ENCODE assay signal across 1 cellular context in the genomic region with DNA sequence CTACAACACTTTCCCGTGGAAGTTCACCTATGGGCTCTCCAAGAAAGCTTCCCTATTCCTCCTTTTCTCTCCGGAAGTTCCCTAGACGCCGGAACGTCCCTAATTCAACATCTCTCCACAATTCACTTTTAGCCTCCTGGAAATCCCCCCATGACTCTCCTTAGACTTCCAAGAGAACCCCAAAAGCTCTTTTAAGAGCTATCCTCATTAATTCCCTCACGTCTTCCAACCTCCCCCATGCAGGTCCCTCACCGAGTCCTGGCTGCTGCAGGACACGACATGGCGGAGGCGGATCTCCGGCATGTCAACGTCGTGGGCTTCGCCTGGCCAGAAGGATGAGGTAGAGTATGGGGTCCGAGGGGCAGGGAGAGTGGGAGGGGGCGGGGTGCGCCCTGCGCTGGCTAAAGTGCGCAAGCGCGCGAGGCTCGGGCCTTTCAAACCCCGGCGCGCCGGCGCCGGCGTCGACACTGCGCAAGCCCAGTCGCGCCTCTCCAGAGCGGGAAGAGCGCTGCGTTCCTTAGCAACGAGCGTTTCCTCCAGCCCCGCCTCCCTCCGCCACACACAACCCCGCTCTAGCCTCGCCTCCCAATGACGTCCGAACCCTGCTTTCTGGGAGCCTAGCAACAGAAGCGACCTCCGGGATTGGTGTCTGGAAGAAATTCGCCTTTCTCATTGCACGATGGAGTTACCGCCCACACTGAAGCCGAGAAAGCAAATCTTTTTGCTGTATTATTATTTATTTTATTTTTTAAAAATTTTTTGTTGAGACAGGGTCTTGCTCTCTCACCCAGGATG.
TF ChIP-seq lines count a peak whose summit lies in the region.

Gene PINLYP, plus strand, starts transcription at position 646 of the 795 bp plus-strand sequence. CDS start 1,391 bp downstream, outside the sequence.
Gene XRCC1, minus strand, starts transcription at position 372 of the 795 bp plus-strand sequence. Its CDS starts 69 bp downstream, at position 303.

TF ChIP-seq in HEK293, 187 proteins besides CTCF, POLR2A, EP300 and RAD21 (continued from another document):
- TF ChIP-seq AEBP2 (tag by site-specific recombination; IDR thresholded peaks at IDR 0.05; ENCODE audit: borderline replicate concordance) (no peak), ZNF624 (tag by site-specific recombination; IDR thresholded peaks at IDR 0.05) (no peak), ZBTB7A (tag by site-specific recombination; IDR thresholded peaks at IDR 0.05; ENCODE audit: low read depth) (peak; percentile 62; the same call in 1 of the 2 replicates), ZNF701 (tag by site-specific recombination; IDR thresholded peaks at IDR 0.05) (peak; percentile 92), ZNF677 (tag by site-specific recombination; IDR thresholded peaks at IDR 0.05) (no peak), MYNN (tag by site-specific recombination; IDR thresholded peaks at IDR 0.05; ENCODE audit: borderline replicate concordance) (no peak), ZNF560 (tag by site-specific recombination; IDR thresholded peaks at IDR 0.05; ENCODE audit: borderline replicate concordance) (no peak), HOXC10 (CRISPR knock-in tag; IDR thresholded peaks at IDR 0.05) (no peak), ZFHX2 (tag by site-specific recombination; conservative IDR thresholded peaks at IDR 0.05) (peak; percentile 88), ZNF354C (tag by site-specific recombination; IDR thresholded peaks at IDR 0.05; ENCODE audit: borderline replicate concordance, low read depth) (no peak), SALL2 (tag by site-specific recombination; IDR thresholded peaks at IDR 0.05; ENCODE audit: borderline replicate concordance) (no peak), OVOL3 (tag by site-specific recombination; IDR thresholded peaks at IDR 0.05) (no peak; the same call in 1 of the 2 replicates), ZNF324 (tag by site-specific recombination; IDR thresholded peaks at IDR 0.05) (peak; percentile 38; the same call in 1 of the 2 replicates), ZNF214 (tag by site-specific recombination; IDR thresholded peaks at IDR 0.05; ENCODE audit: borderline replicate concordance) (no peak), ZNF112 (tag by site-specific recombination; IDR thresholded peaks at IDR 0.05) (no peak), ZNF302 (tag by site-specific recombination; IDR thresholded peaks at IDR 0.05; ENCODE audit: low read depth) (no peak), ZNF114 (tag by site-specific recombination; IDR thresholded peaks at IDR 0.05) (no peak), ZNF140 (tag by site-specific recombination; IDR thresholded peaks at IDR 0.05) (no peak), ZEB2 (tag by site-specific recombination; IDR thresholded peaks at IDR 0.05) (peak; percentile 37; the same call in 1 of the 2 replicates), GLI4 (tag by site-specific recombination; IDR thresholded peaks at IDR 0.05) (no peak), ZNF670 (tag by site-specific recombination; IDR thresholded peaks at IDR 0.05; ENCODE audit: low read depth) (no peak), ZNF404 (tag by site-specific recombination; IDR thresholded peaks at IDR 0.05) (no peak), ZNF37A (tag by site-specific recombination; IDR thresholded peaks at IDR 0.05) (no peak), YY1 (tag by site-specific recombination; IDR thresholded peaks at IDR 0.05) (peak; percentile 71), ZBTB21 (tag by site-specific recombination; IDR thresholded peaks at IDR 0.05) (peak; percentile 43; the same call in 1 of the 2 replicates), ZNF621 (tag by site-specific recombination; IDR thresholded peaks at IDR 0.05) (no peak), ZNF174 (tag by site-specific recombination; IDR thresholded peaks at IDR 0.05) (no peak), ZNF426 (tag by site-specific recombination; IDR thresholded peaks at IDR 0.05) (no peak), TCF7L2 (IDR thresholded peaks at IDR 0.05; ENCODE audit: borderline replicate concordance, low read depth, low read length) (no peak), ZNF138 (tag by site-specific recombination; IDR thresholded peaks at IDR 0.05; ENCODE audit: borderline replicate concordance) (no peak), ZNF394 (tag by site-specific recombination; IDR thresholded peaks at IDR 0.05; ENCODE audit: borderline replicate concordance) (no peak; the same call in 1 of the 2 replicates), ZNF433 (tag by site-specific recombination; IDR thresholded peaks at IDR 0.05; ENCODE audit: low read depth) (no peak), YY2 (tag by site-specific recombination; IDR thresholded peaks at IDR 0.05) (peak; percentile 82), ZIC2 (tag by site-specific recombination; IDR thresholded peaks at IDR 0.05) (no peak), ZNF169 (tag by site-specific recombination; IDR thresholded peaks at IDR 0.05) (no peak), ZNF350 (tag by site-specific recombination; IDR thresholded peaks at IDR 0.05) (no peak), ZNF521 (tag by site-specific recombination; IDR thresholded peaks at IDR 0.05) (no peak), ZNF623 (tag by site-specific recombination; IDR thresholded peaks at IDR 0.05) (peak; percentile 39), ZNF654 (tag by site-specific recombination; IDR thresholded peaks at IDR 0.05; ENCODE audit: low read depth) (no peak; the same call in 1 of the 2 replicates), ZNF596 (tag by site-specific recombination; IDR thresholded peaks at IDR 0.05) (no peak), ZBTB48 (tag by site-specific recombination; IDR thresholded peaks at IDR 0.05) (peak; percentile 94), ZNF221 (tag by site-specific recombination; IDR thresholded peaks at IDR 0.05; ENCODE audit: borderline replicate concordance) (no peak), ZNF664 (tag by site-specific recombination; IDR thresholded peaks at IDR 0.05) (no peak), HOXD13 (CRISPR knock-in tag; IDR thresholded peaks at IDR 0.05; ENCODE audit: borderline replicate concordance) (no peak)
- TF ChIP-seq, protein P1, sequence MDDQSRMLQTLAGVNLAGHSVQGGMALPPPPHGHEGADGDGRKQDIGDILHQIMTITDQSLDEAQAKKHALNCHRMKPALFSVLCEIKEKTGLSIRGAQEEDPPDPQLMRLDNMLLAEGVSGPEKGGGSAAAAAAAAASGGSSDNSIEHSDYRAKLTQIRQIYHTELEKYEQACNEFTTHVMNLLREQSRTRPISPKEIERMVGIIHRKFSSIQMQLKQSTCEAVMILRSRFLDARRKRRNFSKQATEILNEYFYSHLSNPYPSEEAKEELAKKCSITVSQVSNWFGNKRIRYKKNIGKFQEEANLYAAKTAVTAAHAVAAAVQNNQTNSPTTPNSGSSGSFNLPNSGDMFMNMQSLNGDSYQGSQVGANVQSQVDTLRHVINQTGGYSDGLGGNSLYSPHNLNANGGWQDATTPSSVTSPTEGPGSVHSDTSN (CRISPR knock-in tag; IDR thresholded peaks at IDR 0.05) = no peak
- TF ChIP-seq, protein P2, sequence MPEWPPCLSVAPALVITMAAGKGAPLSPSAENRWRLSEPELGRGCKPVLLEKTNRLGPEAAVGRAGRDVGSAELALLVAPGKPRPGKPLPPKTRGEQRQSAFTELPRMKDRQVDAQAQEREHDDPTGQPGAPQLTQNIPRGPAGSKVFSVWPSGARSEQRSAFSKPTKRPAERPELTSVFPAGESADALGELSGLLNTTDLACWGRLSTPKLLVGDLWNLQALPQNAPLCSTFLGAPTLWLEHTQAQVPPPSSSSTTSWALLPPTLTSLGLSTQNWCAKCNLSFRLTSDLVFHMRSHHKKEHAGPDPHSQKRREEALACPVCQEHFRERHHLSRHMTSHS (tag by site-specific recombination; IDR thresholded peaks at IDR 0.05) = no peak
- TF ChIP-seq, protein P3, sequence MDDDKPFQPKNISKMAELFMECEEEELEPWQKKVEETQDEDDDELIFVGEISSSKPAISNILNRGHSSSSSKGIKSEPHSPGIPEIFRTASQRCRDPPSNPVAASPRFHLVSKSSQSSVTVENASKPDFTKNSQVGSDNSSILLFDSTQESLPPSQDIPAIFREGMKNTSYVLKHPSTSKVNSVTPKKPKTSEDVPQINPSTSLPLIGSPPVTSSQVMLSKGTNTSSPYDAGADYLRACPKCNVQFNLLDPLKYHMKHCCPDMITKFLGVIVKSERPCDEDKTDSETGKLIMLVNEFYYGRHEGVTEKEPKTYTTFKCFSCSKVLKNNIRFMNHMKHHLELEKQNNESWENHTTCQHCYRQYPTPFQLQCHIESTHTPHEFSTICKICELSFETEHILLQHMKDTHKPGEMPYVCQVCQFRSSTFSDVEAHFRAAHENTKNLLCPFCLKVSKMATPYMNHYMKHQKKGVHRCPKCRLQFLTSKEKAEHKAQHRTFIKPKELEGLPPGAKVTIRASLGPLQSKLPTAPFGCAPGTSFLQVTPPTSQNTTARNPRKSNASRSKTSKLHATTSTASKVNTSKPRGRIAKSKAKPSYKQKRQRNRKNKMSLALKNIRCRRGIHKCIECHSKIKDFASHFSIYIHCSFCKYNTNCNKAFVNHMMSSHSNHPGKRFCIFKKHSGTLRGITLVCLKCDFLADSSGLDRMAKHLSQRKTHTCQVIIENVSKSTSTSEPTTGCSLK (tag by site-specific recombination; IDR thresholded peaks at IDR 0.05) = no peak
- TF ChIP-seq, protein P4, sequence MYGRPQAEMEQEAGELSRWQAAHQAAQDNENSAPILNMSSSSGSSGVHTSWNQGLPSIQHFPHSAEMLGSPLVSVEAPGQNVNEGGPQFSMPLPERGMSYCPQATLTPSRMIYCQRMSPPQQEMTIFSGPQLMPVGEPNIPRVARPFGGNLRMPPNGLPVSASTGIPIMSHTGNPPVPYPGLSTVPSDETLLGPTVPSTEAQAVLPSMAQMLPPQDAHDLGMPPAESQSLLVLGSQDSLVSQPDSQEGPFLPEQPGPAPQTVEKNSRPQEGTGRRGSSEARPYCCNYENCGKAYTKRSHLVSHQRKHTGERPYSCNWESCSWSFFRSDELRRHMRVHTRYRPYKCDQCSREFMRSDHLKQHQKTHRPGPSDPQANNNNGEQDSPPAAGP (tag by site-specific recombination; IDR thresholded peaks at IDR 0.05) = peak; percentile 70; the same call in 1 of the 2 replicates
- TF ChIP-seq, protein P5, sequence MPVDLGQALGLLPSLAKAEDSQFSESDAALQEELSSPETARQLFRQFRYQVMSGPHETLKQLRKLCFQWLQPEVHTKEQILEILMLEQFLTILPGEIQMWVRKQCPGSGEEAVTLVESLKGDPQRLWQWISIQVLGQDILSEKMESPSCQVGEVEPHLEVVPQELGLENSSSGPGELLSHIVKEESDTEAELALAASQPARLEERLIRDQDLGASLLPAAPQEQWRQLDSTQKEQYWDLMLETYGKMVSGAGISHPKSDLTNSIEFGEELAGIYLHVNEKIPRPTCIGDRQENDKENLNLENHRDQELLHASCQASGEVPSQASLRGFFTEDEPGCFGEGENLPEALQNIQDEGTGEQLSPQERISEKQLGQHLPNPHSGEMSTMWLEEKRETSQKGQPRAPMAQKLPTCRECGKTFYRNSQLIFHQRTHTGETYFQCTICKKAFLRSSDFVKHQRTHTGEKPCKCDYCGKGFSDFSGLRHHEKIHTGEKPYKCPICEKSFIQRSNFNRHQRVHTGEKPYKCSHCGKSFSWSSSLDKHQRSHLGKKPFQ (tag by site-specific recombination; IDR thresholded peaks at IDR 0.05) = no peak
- TF ChIP-seq, protein P6, sequence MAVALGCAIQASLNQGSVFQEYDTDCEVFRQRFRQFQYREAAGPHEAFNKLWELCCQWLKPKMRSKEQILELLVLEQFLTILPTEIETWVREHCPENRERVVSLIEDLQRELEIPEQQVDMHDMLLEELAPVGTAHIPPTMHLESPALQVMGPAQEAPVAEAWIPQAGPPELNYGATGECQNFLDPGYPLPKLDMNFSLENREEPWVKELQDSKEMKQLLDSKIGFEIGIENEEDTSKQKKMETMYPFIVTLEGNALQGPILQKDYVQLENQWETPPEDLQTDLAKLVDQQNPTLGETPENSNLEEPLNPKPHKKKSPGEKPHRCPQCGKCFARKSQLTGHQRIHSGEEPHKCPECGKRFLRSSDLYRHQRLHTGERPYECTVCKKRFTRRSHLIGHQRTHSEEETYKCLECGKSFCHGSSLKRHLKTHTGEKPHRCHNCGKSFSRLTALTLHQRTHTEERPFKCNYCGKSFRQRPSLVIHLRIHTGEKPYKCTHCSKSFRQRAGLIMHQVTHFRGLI (tag by site-specific recombination; IDR thresholded peaks at IDR 0.05) = no peak
